In the genomic region with DNA sequence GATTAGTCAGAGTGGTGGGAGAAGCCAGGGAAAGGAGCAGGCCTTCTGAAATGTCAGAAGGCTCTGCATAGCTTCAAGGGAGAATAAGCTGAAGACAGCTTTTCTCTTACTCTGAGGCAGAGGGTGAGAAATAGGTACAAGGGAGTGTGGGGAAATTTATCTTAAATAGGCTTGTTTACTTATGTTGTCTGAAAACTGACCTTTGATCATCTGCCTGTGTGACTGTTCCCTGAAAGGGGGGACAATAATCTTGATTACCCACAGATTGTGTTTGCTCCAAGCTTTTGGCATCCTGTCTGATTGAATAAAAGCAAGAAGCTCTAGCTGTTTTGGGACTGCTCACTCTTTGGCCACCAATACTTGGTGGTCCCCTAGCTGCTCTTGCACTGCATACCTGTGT, we compare ENCODE assay signal across 31 cellular contexts.
"Had no signal": no experiment of that assay in that cellular context is flagged by ENCODE, and none has a peak within 500 bp of the region (broad histone marks: within the 10 kb centered on the region; RNA-seq: fewer than 3 reads in every experiment).

No MANE protein-coding gene starts in this region.

- H3K9me3 Mint-ChIP-seq: natural killer cell, nephron, type B pancreatic cell had no signal

- H3K4me2 ChIP-seq: smooth muscle cell had no signal

- H3K4me3 Mint-ChIP-seq: naive thymus-derived CD4-positive, alpha-beta T cell; natural killer cell; nephron; stimulated activated memory B cell treated with anti-CD40 and anti-IgM and Interleukin-4, amounts not matched to agents 10 μg/mL and 1 μg/mL and 100 μg/mL, for 72 hours; stimulated activated naive CD8-positive, alpha-beta T cell treated with anti-CD3 and anti-CD28 coated beads, Interleukin-15, amount 100 ng/mL, for 72 hours; type B pancreatic cell had no signal

- H3K27me3 ChIP-seq: neutrophil, pancreas, right lobe of liver, sigmoid colon, spleen, suprapubic skin, testis, tibial artery, transverse colon, upper lobe of right lung, vagina had no signal

- FAIRE-seq: pancreas, urothelium cell line had no signal

- H3K36me3 Mint-ChIP-seq: naive thymus-derived CD4-positive, alpha-beta T cell; natural killer cell; stimulated activated memory B cell treated with anti-CD40 and anti-IgM and Interleukin-4, amounts not matched to agents 10 μg/mL and 1 μg/mL and 100 μg/mL, for 72 hours; type B pancreatic cell had no signal

- H3K27ac ChIP-seq: neutrophil, pancreas, prostate gland, right lobe of liver, sigmoid colon, spleen, suprapubic skin, testis, tibial artery, transverse colon, upper lobe of right lung, vagina had no signal

- H3K27me3 Mint-ChIP-seq: naive thymus-derived CD4-positive, alpha-beta T cell; stimulated activated memory B cell treated with anti-CD40 and anti-IgM and Interleukin-4, amounts not matched to agents 10 μg/mL and 1 μg/mL and 100 μg/mL, for 72 hours; stimulated activated naive CD8-positive, alpha-beta T cell treated with anti-CD3 and anti-CD28 coated beads, Interleukin-15, amount 100 ng/mL, for 72 hours; type B pancreatic cell had no signal

- H3K36me3 ChIP-seq: neutrophil, pancreas, prostate gland, right lobe of liver, sigmoid colon, spleen, suprapubic skin, tibial artery, transverse colon, upper lobe of right lung, vagina had no signal

- H3K27ac Mint-ChIP-seq: naive thymus-derived CD4-positive, alpha-beta T cell; natural killer cell; nephron; stimulated activated memory B cell treated with anti-CD40 and anti-IgM and Interleukin-4, amounts not matched to agents 10 μg/mL and 1 μg/mL and 100 μg/mL, for 72 hours; stimulated activated naive CD8-positive, alpha-beta T cell treated with anti-CD3 and anti-CD28 coated beads, Interleukin-15, amount 100 ng/mL, for 72 hours; type B pancreatic cell had no signal

- H3K4me1 ChIP-seq: pancreas, prostate gland, right lobe of liver, sigmoid colon, spleen, suprapubic skin, testis, tibial artery, transverse colon, upper lobe of right lung, vagina had no signal

- H3K4me3 ChIP-seq: pancreas, prostate gland, right lobe of liver, sigmoid colon, smooth muscle cell, spleen, suprapubic skin, testis, tibial artery, transverse colon, upper lobe of right lung, vagina had no signal

- DNase-seq: naive thymus-derived CD4-positive, alpha-beta T cell; natural killer cell; nucleus accumbens; pancreas; retina; right cardiac atrium; right lobe of liver; sigmoid colon; spleen; stimulated activated CD4-positive, alpha-beta T cell treated with anti-CD3 and anti-CD28 coated beads, Interleukin-12 subunit alpha, Interleukin-12 subunit beta, amount 100 ng/mL, for 4 hours; stimulated activated CD4-positive, alpha-beta T cell treated with anti-CD3 and anti-CD28 coated beads, Interleukin-1b, Interleukin-23, amount 100 ng/mL, for 48 hours; stimulated activated CD4-positive, alpha-beta T cell treated with anti-CD3 and anti-CD28 coated beads, Interleukin-4, amount 100 ng/mL, for 1 hour; stimulated activated CD4-positive, alpha-beta T cell treated with anti-CD3 and anti-CD28 coated beads, Interleukin-4, amount 100 ng/mL, for 4 hours; stimulated activated CD8-positive, alpha-beta memory T cell treated with anti-CD3 and anti-CD28 coated beads, Interleukin-4, amount 100 ng/mL, for 48 hours; stimulated activated naive CD4-positive, alpha-beta T cell; stimulated activated naive CD8-positive, alpha-beta T cell treated with anti-CD3 and anti-CD28 coated beads, Interleukin-15, amount 100 ng/mL, for 72 hours; stimulated activated naive CD8-positive, alpha-beta T cell treated with anti-CD3 and anti-CD28 coated beads, Interleukin-15, Interleukin-2, amounts not matched to agents 100 U/mL and 50 U/mL, for 24 hours; substantia nigra; testis; tibial artery; transverse colon; upper lobe of right lung had no signal

- ATAC-seq: naive thymus-derived CD4-positive, alpha-beta T cell; natural killer cell; pancreas; right cardiac atrium; stimulated activated memory B cell treated with anti-CD40 and anti-IgM and Interleukin-4, amounts not matched to agents 10 μg/mL and 1 μg/mL and 100 μg/mL, for 72 hours; stimulated activated naive CD8-positive, alpha-beta T cell treated with anti-CD3 and anti-CD28 coated beads, Interleukin-15, amount 100 ng/mL, for 72 hours; stimulated activated naive CD8-positive, alpha-beta T cell treated with anti-CD3 and anti-CD28 coated beads, Interleukin-15, Interleukin-2, amounts not matched to agents 100 U/mL and 50 U/mL, for 24 hours; upper lobe of right lung had no signal

- H3K4me1 Mint-ChIP-seq: naive thymus-derived CD4-positive, alpha-beta T cell; natural killer cell; nephron; stimulated activated memory B cell treated with anti-CD40 and anti-IgM and Interleukin-4, amounts not matched to agents 10 μg/mL and 1 μg/mL and 100 μg/mL, for 72 hours; stimulated activated naive CD8-positive, alpha-beta T cell treated with anti-CD3 and anti-CD28 coated beads, Interleukin-15, amount 100 ng/mL, for 72 hours had no signal

- H3K9me3 ChIP-seq: neutrophil, pancreas, prostate gland, right lobe of liver, sigmoid colon, spleen, suprapubic skin, testis, tibial artery, transverse colon, upper lobe of right lung, vagina had no signal
